In genomic region chr1:172826096-172826741, GRCh38 we compare ENCODE assay signal across 8 cellular contexts.
DNase-seq lines count a peak whose midpoint lies in the region; ATAC-seq and TF ChIP-seq lines count a peak whose summit lies in the region.

No MANE protein-coding gene starts in this region.

- H3K9ac ChIP-seq in KMS-11, result peak overlapping the region; percentile 10; the same call in 1 of the 2 replicates

- H3K27me3 ChIP-seq in KMS-11 (ENCODE audit: insufficient read depth, low read depth), result no peaks in the 10 kb centered on the region

- H2AFZ ChIP-seq in KMS-11 (ENCODE audit: low read depth), result peak overlapping the region; percentile 50

- peaks cover 4% of the 10 kb centered on the region for H3K9me3 Mint-ChIP-seq in activated T-cell treated with anti-CD3 and anti-CD28 coated beads, Interleukin-2, amount 50 U/mL, for 4 hours
- no peaks in the 10 kb centered on the region for H3K9me3 Mint-ChIP-seq in WTC11

- intact Hi-C loops in Right ventricle myocardium superior (cut with DNase I), result loop anchor here (5.0 kb wide), 1 partner anchor 376 kb away; no protein-coding TSS in a partner anchor

- CTCF ChIA-PET in WTC11 (lab: Charles Lee), result interaction anchor here (0.6 to 2.7 kb wide), 19 partner anchors 9 to 979 kb away, joined by 3 to 81 read pairs (median 4); partner anchors contain the start of gene TNFSF4

- no peaks in the 10 kb centered on the region for H3K36me3 ChIP-seq in KMS-11 (ENCODE audit: insufficient read depth)

- no peaks in the 10 kb centered on the region for H3K4me1 Mint-ChIP-seq in activated T-cell treated with anti-CD3 and anti-CD28 coated beads, Interleukin-2, amount 50 U/mL, for 4 hours (ENCODE audit: low read depth)
- H3K4me1 Mint-ChIP-seq in WTC11, result no peaks in the 10 kb centered on the region

- no peaks in the 10 kb centered on the region for H3K79me2 ChIP-seq in KMS-11 (ENCODE audit: insufficient read depth, low read depth)

- peak overlapping the region; percentile 77 for H3K4me2 ChIP-seq in KMS-11

- no peaks in the 10 kb centered on the region for H4K20me1 ChIP-seq in KMS-11 (ENCODE audit: insufficient read depth)

- no peak for DNase-seq in activated T-cell treated with anti-CD3 and anti-CD28 coated beads, Interleukin-2, amount 50 U/mL, for 4 hours
- DNase-seq in activated T-cell treated with anti-CD3 and anti-CD28 coated beads for 4 hours (no peak), WTC11 (ENCODE audit: low spot score) (no peak), Right ventricle myocardium superior (no peak), pulmonary artery endothelial cell (ENCODE audit: low read depth, low spot score) (peak; percentile 64), activated gamma-delta T cell treated with Interleukin-2 at 50 U/mL for 16 hours (no peak)

- H3K4me3 Mint-ChIP-seq in activated T-cell treated with anti-CD3 and anti-CD28 coated beads, Interleukin-2, amount 50 U/mL, for 4 hours, result no peak overlapping the region
- no peak overlapping the region for H3K4me3 Mint-ChIP-seq in WTC11

- no peak overlapping the region for H3K4me3 ChIP-seq in KMS-11 (IDR thresholded peaks at IDR 0.05; ENCODE audit: insufficient read depth, low read depth, low read length)

- H3K27ac ChIP-seq in KMS-11, result no peak overlapping the region

- peaks cover 58% of the 10 kb centered on the region for H3K4me1 ChIP-seq in KMS-11 (ENCODE audit: low read depth, poor library complexity, severe bottlenecking)

- TF ChIP-seq CTCF in KMS-11 (conservative IDR thresholded peaks at IDR 0.05; ENCODE audit: low read depth, low read length), result peak; percentile 82
- no peak for TF ChIP-seq CTCF in WTC11 (IDR thresholded peaks at IDR 0.05)

- H3K27ac Mint-ChIP-seq in WTC11, result no peak overlapping the region

- no peaks in the 10 kb centered on the region for H3K27me3 Mint-ChIP-seq in activated T-cell treated with anti-CD3 and anti-CD28 coated beads, Interleukin-2, amount 50 U/mL, for 4 hours (ENCODE audit: low read depth)
- H3K27me3 Mint-ChIP-seq in WTC11 (ENCODE audit: low read depth), result peaks cover 6% of the 10 kb centered on the region; the same call in 1 of the 2 replicates

- H3K36me3 Mint-ChIP-seq in activated T-cell treated with anti-CD3 and anti-CD28 coated beads, Interleukin-2, amount 50 U/mL, for 4 hours (ENCODE audit: insufficient read depth), result no peaks in the 10 kb centered on the region
- no peaks in the 10 kb centered on the region for H3K36me3 Mint-ChIP-seq in WTC11

- peak; percentile 37 to 58 for ATAC-seq in activated T-cell treated with anti-CD3 and anti-CD28 coated beads, Interleukin-2, amount 50 U/mL, for 4 hours
- ATAC-seq in WTC11 (peak; percentile 87), Right ventricle myocardium superior (ENCODE audit: poor library complexity) (peak; percentile 89), GM21786 (IDR thresholded peaks at IDR 0.05; ENCODE audit: unreplicated experiment) (no peak)

- POLR2A ChIA-PET in WTC11 (lab: Charles Lee), result no interaction called here

TF ChIP-seq in WTC11, 78 proteins besides CTCF, POLR2A, EP300 and RAD21:
- TF ChIP-seq TP53 (CRISPR knock-in tag; IDR thresholded peaks at IDR 0.05) (no peak), FOXP4 (CRISPR knock-in tag; IDR thresholded peaks at IDR 0.05) (no peak), MXD4 (CRISPR knock-in tag; IDR thresholded peaks at IDR 0.05; ENCODE audit: borderline replicate concordance) (no peak), IRF2 (CRISPR knock-in tag; IDR thresholded peaks at IDR 0.05; ENCODE audit: borderline replicate concordance, low read depth) (no peak), ZMAT4 (CRISPR knock-in tag; IDR thresholded peaks at IDR 0.05) (no peak), ELF4 (CRISPR knock-in tag; IDR thresholded peaks at IDR 0.05; ENCODE audit: low read depth) (no peak), GABPB1 (CRISPR knock-in tag; IDR thresholded peaks at IDR 0.05) (no peak), ZNF416 (CRISPR knock-in tag; IDR thresholded peaks at IDR 0.05) (no peak), PREB (CRISPR knock-in tag; IDR thresholded peaks at IDR 0.05; ENCODE audit: borderline replicate concordance) (no peak), SMAD4 (CRISPR knock-in tag; IDR thresholded peaks at IDR 0.05) (no peak), NR2C2 (CRISPR knock-in tag; IDR thresholded peaks at IDR 0.05) (no peak), ZNF425 (CRISPR knock-in tag; conservative IDR thresholded peaks at IDR 0.05) (no peak), ATF6 (CRISPR knock-in tag; IDR thresholded peaks at IDR 0.05) (no peak), ZNF317 (CRISPR knock-in tag; IDR thresholded peaks at IDR 0.05; ENCODE audit: borderline replicate concordance, low read depth) (no peak), ATF2 (CRISPR knock-in tag; IDR thresholded peaks at IDR 0.05; ENCODE audit: borderline replicate concordance, low read depth) (no peak), ZNF138 (CRISPR knock-in tag; conservative IDR thresholded peaks at IDR 0.05) (no peak), ZNF263 (CRISPR knock-in tag; IDR thresholded peaks at IDR 0.05; ENCODE audit: low read depth) (no peak), ETV6 (CRISPR knock-in tag; IDR thresholded peaks at IDR 0.05) (no peak)
